ENCODE assay signal across 1 cellular context in genomic region chr1:11355594-11356467, GRCh38.
TF ChIP-seq lines count a peak whose summit lies in the region.

No MANE protein-coding gene starts in this region.

TF ChIP-seq in SK-N-SH treated with all-trans-retinoic acid at 6 μM for 48 hours, 23 proteins besides CTCF, POLR2A, EP300 and RAD21 (continued from another document):
- TF ChIP-seq, protein P1, sequence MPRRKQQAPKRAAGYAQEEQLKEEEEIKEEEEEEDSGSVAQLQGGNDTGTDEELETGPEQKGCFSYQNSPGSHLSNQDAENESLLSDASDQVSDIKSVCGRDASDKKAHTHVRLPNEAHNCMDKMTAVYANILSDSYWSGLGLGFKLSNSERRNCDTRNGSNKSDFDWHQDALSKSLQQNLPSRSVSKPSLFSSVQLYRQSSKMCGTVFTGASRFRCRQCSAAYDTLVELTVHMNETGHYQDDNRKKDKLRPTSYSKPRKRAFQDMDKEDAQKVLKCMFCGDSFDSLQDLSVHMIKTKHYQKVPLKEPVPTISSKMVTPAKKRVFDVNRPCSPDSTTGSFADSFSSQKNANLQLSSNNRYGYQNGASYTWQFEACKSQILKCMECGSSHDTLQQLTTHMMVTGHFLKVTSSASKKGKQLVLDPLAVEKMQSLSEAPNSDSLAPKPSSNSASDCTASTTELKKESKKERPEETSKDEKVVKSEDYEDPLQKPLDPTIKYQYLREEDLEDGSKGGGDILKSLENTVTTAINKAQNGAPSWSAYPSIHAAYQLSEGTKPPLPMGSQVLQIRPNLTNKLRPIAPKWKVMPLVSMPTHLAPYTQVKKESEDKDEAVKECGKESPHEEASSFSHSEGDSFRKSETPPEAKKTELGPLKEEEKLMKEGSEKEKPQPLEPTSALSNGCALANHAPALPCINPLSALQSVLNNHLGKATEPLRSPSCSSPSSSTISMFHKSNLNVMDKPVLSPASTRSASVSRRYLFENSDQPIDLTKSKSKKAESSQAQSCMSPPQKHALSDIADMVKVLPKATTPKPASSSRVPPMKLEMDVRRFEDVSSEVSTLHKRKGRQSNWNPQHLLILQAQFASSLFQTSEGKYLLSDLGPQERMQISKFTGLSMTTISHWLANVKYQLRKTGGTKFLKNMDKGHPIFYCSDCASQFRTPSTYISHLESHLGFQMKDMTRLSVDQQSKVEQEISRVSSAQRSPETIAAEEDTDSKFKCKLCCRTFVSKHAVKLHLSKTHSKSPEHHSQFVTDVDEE (CRISPR knock-in tag; IDR thresholded peaks at IDR 0.05) = no peak
- no peak for TF ChIP-seq ARNTL (CRISPR knock-in tag; IDR thresholded peaks at IDR 0.05; ENCODE audit: borderline replicate concordance, low read depth)
- TF ChIP-seq PATZ1 (CRISPR knock-in tag; IDR thresholded peaks at IDR 0.05; ENCODE audit: borderline replicate concordance) = no peak
- no peak for TF ChIP-seq ISL1 (CRISPR knock-in tag; IDR thresholded peaks at IDR 0.05)
- TF ChIP-seq ZC3H10 (CRISPR knock-in tag; IDR thresholded peaks at IDR 0.05) = no peak
- TF ChIP-seq TOX (CRISPR knock-in tag; IDR thresholded peaks at IDR 0.05; ENCODE audit: borderline replicate concordance) = no peak
- TF ChIP-seq ZNF565 (CRISPR knock-in tag; conservative IDR thresholded peaks at IDR 0.05; ENCODE audit: low read depth) = no peak
- TF ChIP-seq ZFP30 (CRISPR knock-in tag; IDR thresholded peaks at IDR 0.05) = no peak
- TF ChIP-seq PPARA (CRISPR knock-in tag; IDR thresholded peaks at IDR 0.05; ENCODE audit: borderline replicate concordance) = no peak
